In genomic region chr3:50515565-50516047, GRCh38 we compare ENCODE assay signal across 9 cellular contexts. TPM values are rescaled to one million over a fixed set of nuclear protein-coding genes. Genes with fewer than 3 reads are reported as not detected.
DNase-seq lines count a peak whose midpoint lies in the region; ATAC-seq, FAIRE-seq and TF ChIP-seq lines count a peak whose summit lies in the region.
"Had no signal": no experiment of that assay in that cellular context is flagged by ENCODE, and none has a peak within 500 bp of the region (broad histone marks: within the 10 kb centered on the region; RNA-seq: fewer than 3 reads in every experiment).

No MANE protein-coding gene starts in this region.

- no peak for TF ChIP-seq POLR2A in H1 (IDR thresholded peaks at IDR 0.05; ENCODE audit: control extremely low read depth in 1 of 2, low read depth in 2 of 2, low read length in 2 of 2)

- H3K27ac ChIP-seq in H1 (ENCODE audit: low read depth, low read length) (0 out of 2 replicates have a peak overlapping the region, but pooled peaks have one; percentile 6), RWPE1 (no peak overlapping the region)
- H3K27ac ChIP-seq in naive thymus-derived CD4-positive, alpha-beta T cell (ENCODE audit: low read depth, low read length) = no peak overlapping the region

- peak overlapping the region in 1 of 9 donors; percentile 17 for H3K27ac Mint-ChIP-seq in naive thymus-derived CD4-positive, alpha-beta T cell

- no peaks in the 10 kb centered on the region for H4K20me1 ChIP-seq in H1 (replicated peaks in 1 of 2; ENCODE audit: control insufficient read depth in 1 of 2, insufficient read depth in 2 of 2, low read length in 2 of 2)

- H3K36me3 ChIP-seq in H1 (ENCODE audit: control insufficient read depth in 2 of 4, insufficient read depth in 4 of 4, low read length in 3 of 4) = no peaks in the 10 kb centered on the region
- H3K36me3 ChIP-seq in naive thymus-derived CD4-positive, alpha-beta T cell (ENCODE audit: control insufficient read depth in 2 of 3, insufficient read depth in 3 of 3, low read length in 3 of 3) = no peaks in the 10 kb centered on the region

- H3K23me2 ChIP-seq in H1 (ENCODE audit: low read depth, low read length) = no peaks in the 10 kb centered on the region; the same call in none of the 2 replicates

- no peaks in the 10 kb centered on the region for H3K36me3 Mint-ChIP-seq in naive thymus-derived CD4-positive, alpha-beta T cell

- no peak overlapping the region for H3K14ac ChIP-seq in H1 (ENCODE audit: insufficient read length)

- H2BK5ac ChIP-seq in H1 (ENCODE audit: low read depth, low read length) = peak overlapping the region; percentile 82; the same call in 1 of the 2 replicates

- TF ChIP-seq RAD21 in H1 (IDR thresholded peaks at IDR 0.05 in 1 of 2, conservative IDR thresholded peaks at IDR 0.05 in 1 of 2; ENCODE audit: low read depth in 2 of 2, low read length in 2 of 2) = no peak

- H4K91ac ChIP-seq in H1 (replicated peaks; ENCODE audit: insufficient read length, low read length) = no peak overlapping the region

- no peak for TF ChIP-seq CTCF in H1 (IDR thresholded peaks at IDR 0.05; ENCODE audit: control extremely low read depth in 1 of 3, insufficient read depth in 1 of 3, low read depth in 1 of 3, low read length in 3 of 3)
- no peak for TF ChIP-seq CTCF in RWPE1 (conservative IDR thresholded peaks at IDR 0.05; ENCODE audit: low read depth)

- H3K9ac ChIP-seq in H1 (replicated peaks in 1 of 4; ENCODE audit: extremely low read depth in 1 of 4, low read depth in 3 of 4, low read length in 3 of 4) = no peak overlapping the region

- H2BK120ac ChIP-seq in H1 (replicated peaks; ENCODE audit: low read depth, low read length) = no peak overlapping the region

- H2BK12ac ChIP-seq in H1 (ENCODE audit: low read depth, low read length) = peak overlapping the region; percentile 86; the same call in 1 of the 2 replicates

- peaks cover 0 to 36% (median 4%) of the 10 kb centered on the region in 5 donors for H3K27me3 Mint-ChIP-seq in naive thymus-derived CD4-positive, alpha-beta T cell

- peak; percentile 60 for ATAC-seq in naive thymus-derived CD4-positive, alpha-beta T cell
- no peak for ATAC-seq in HG03159 (IDR thresholded peaks at IDR 0.05; ENCODE audit: unreplicated experiment)
- ATAC-seq: PC-3 had no signal

- H3K9me3 Mint-ChIP-seq in naive thymus-derived CD4-positive, alpha-beta T cell = peaks cover 0 to 4% (median 0%) of the 10 kb centered on the region in 11 donors

- peak overlapping the region in 1 of 4 experiments; percentile 49; a peak in 3 of 8 replicates for H3K4me3 ChIP-seq in H1 (ENCODE audit: extremely low read depth in 1 of 4, insufficient read depth in 2 of 4, low read depth in 3 of 4, low read length in 4 of 4)
- H3K4me3 ChIP-seq in naive thymus-derived CD4-positive, alpha-beta T cell (ENCODE audit: low read length) = no peak overlapping the region

- DNase-seq in CD1c-positive myeloid dendritic cell (ENCODE audit: extremely low spot score) = peak; percentile 56
- DNase-seq in NCI-H510A (lab: John Stamatoyannopoulos, UW) = peak; percentile 36
- DNase-seq in H1 (ENCODE audit: low read depth in 1 of 2, low spot score in 2 of 2) = peak in 1 of 2 experiments; percentile 70
- DNase-seq in naive thymus-derived CD4-positive, alpha-beta T cell = no peak
- DNase-seq in GF-D8 (lab: John Stamatoyannopoulos, UW) = no peak
- no peak for DNase-seq in RWPE1 (ENCODE audit: low spot score)
- DNase-seq in H4 (ENCODE audit: low spot score) = no peak
- DNase-seq: PC-3 had no signal

- H3K79me2 ChIP-seq in H1 (ENCODE audit: control insufficient read depth in 1 of 2, insufficient read depth in 2 of 2, low read length in 2 of 2) = no peaks in the 10 kb centered on the region

- no peak for TF ChIP-seq EP300 in H1 (IDR thresholded peaks at IDR 0.05; ENCODE audit: borderline replicate concordance in 1 of 2, low read depth in 2 of 2, low read length in 2 of 2)

- peak overlapping the region; percentile 10 for H3K18ac ChIP-seq in H1 (ENCODE audit: extremely low read depth, low read length)

- H3K4ac ChIP-seq in H1 (replicated peaks; ENCODE audit: insufficient read length, low read depth, low read length) = no peak overlapping the region

- peak overlapping the region; percentile 61 to 67 for H3K4me2 ChIP-seq in H1 (ENCODE audit: insufficient read depth in 1 of 2, low read depth in 2 of 2, low read length in 2 of 2)

- H3K27me3 ChIP-seq in H1 (replicated peaks in 1 of 4; ENCODE audit: control insufficient read depth in 3 of 4, extremely low read depth in 1 of 4, insufficient read depth in 3 of 4, low read length in 3 of 4) = no peaks in the 10 kb centered on the region; a peak in 1 of 7 replicates
- H3K27me3 ChIP-seq in naive thymus-derived CD4-positive, alpha-beta T cell (ENCODE audit: control insufficient read depth in 2 of 2, insufficient read depth in 2 of 2, low read length in 2 of 2) = no peaks in the 10 kb centered on the region

- peak overlapping the region; percentile 99 for H2BK20ac ChIP-seq in H1 (ENCODE audit: low read length)

- H4K5ac ChIP-seq in H1 (ENCODE audit: insufficient read length, low read depth, low read length) = peak overlapping the region; percentile 3

- no peak overlapping the region for H3K56ac ChIP-seq in H1 (replicated peaks; ENCODE audit: insufficient read length, low read depth, low read length)

- no peaks in the 10 kb centered on the region for H3K79me1 ChIP-seq in H1 (ENCODE audit: low read depth, low read length)

- no peak overlapping the region for H2AK5ac ChIP-seq in H1 (ENCODE audit: low read depth, low read length)

- intact Hi-C loops in naive thymus-derived CD4-positive, alpha-beta T cell (cut with micrococcal nuclease) = loop anchor here in 1 of 2 donors (5.0 kb wide), 1 partner anchor 37 kb away; no protein-coding TSS in a partner anchor

- H2AFZ ChIP-seq in H1 (ENCODE audit: low read length) = 0 out of 2 replicates have a peak overlapping the region, but pooled peaks have one; percentile 6

- POLR2A ChIA-PET in H1 (lab: Charles Lee; ENCODE audit: partially characterized antibody) (interaction anchor here (0.8 to 1.8 kb wide), 9 partner anchors 12 to 134 kb away, joined by 3 to 6 read pairs (median 3); partner anchors contain the start of genes CACNA2D2, CISH and HEMK1), RWPE1 (lab: Yijun Ruan, JAX; ENCODE audit: low non-redundant PET) (no interaction called here)
- POLR2A ChIA-PET in naive thymus-derived CD4-positive, alpha-beta T cell (lab: Charles Lee) = interaction anchor here (0.6 kb wide), 1 partner anchor 143 kb away, joined by 4 read pairs; no protein-coding TSS in a partner anchor

- FAIRE-seq in H1 (lab: Jason Lieb, UNC) = peak; percentile 36

- CTCF ChIA-PET in H1 (lab: Charles Lee; ENCODE audit: partially characterized antibody) (interaction anchor here (0.5 to 12.6 kb wide), 12 partner anchors 8 to 188 kb away, joined by 3 to 114 read pairs (median 4); partner anchors contain the start of genes C3orf18, CYB561D2 and TUSC2), RWPE1 (lab: Yijun Ruan, JAX) (no interaction called here)
- CTCF ChIA-PET in naive thymus-derived CD4-positive, alpha-beta T cell (lab: Charles Lee) = interaction anchor here (0.8 to 1.2 kb wide), 3 partner anchors 13 to 98 kb away, joined by 3 read pairs; no protein-coding TSS in a partner anchor

- H3K9me3 ChIP-seq in H1 (ENCODE audit: insufficient read depth in 2 of 2, low read depth in 1 of 2, low read length in 1 of 2) = no peaks in the 10 kb centered on the region
- H3K9me3 ChIP-seq in naive thymus-derived CD4-positive, alpha-beta T cell (ENCODE audit: control insufficient read depth in 2 of 3, low read length in 3 of 3) = no peaks in the 10 kb centered on the region

- H3K4me1 ChIP-seq in H1 (replicated peaks in 1 of 4; ENCODE audit: control insufficient read depth in 3 of 4, insufficient read depth in 4 of 4, low read length in 3 of 4) = peaks cover 0 to 37% (median 25%) of the 10 kb centered on the region in 4 experiments; a peak in 6 of 7 replicates
- peaks cover 0 to 3% of the 10 kb centered on the region in 2 donors for H3K4me1 ChIP-seq in naive thymus-derived CD4-positive, alpha-beta T cell (ENCODE audit: control insufficient read depth in 2 of 2, insufficient read depth in 2 of 2, low read length in 2 of 2)

- no peak overlapping the region for H3K23ac ChIP-seq in H1 (ENCODE audit: insufficient read length)

- H2BK15ac ChIP-seq in H1 (ENCODE audit: low read length) = peak overlapping the region; percentile 72

- no peak overlapping the region for H4K8ac ChIP-seq in H1 (ENCODE audit: extremely low read depth, insufficient read depth, low read length)

- peak overlapping the region in 2 of 10 donors; percentile 9 to 25 for H3K4me3 Mint-ChIP-seq in naive thymus-derived CD4-positive, alpha-beta T cell

- H3K4me1 Mint-ChIP-seq in naive thymus-derived CD4-positive, alpha-beta T cell = peaks cover 5 to 15% (median 10%) of the 10 kb centered on the region in 7 donors

- WGBS in H1 (ENCODE audit: extremely low coverage in 1 of 2, insufficient coverage in 1 of 2, insufficient read length in 1 of 2, insufficient replicate concordance in 2 of 2, low coverage in 1 of 2, low lambda C conversion rate in 2 of 2, missing lambda C conversion rate in 1 of 2), 2 experiments = 12% methylated on average over 13 of the region's 13 CpGs; no CpG with 5 or more reads in 1 of the 2 experiments

RNA-seq across cellular contexts. Expression of gene CACNA2D2, which starts 12.2 kb away (rescaled TPM):
- total RNA-seq in H1 (2021; fragmentation: NEBNext Ultra II Directional; extraction: Animal tissue kit (Norgen Biotek cat#: 25700)) = 14.0 and 14.1 TPM in 2 replicates
- polyA plus RNA-seq in H1 (2011; rRNA removed) = 24.9 and 25.0 TPM in 2 replicates
- 14.3 TPM for polyA plus RNA-seq in H1 (2011; cell fraction: cytosol; rRNA removed)
- polyA plus RNA-seq in H1 (2011; cell fraction: nucleus; rRNA removed) = 43.9 TPM
- polyA plus RNA-seq in H1 (2012, experiment 1 of 2) = 16.0 to 28.5 TPM (median 22.8 TPM) in 4 replicates
- 13.3 TPM for polyA plus RNA-seq in H1 (2012, experiment 2 of 2)
- polyA plus RNA-seq in H1 (2013, experiment 1 of 2) = 16.1 TPM
- 13.8 TPM for polyA plus RNA-seq in H1 (2013, experiment 2 of 2)
- 16.8 and 18.9 TPM in 2 replicates for polyA minus RNA-seq in H1 (2011; rRNA and poly(A)+ RNA removed)
- 14.2 TPM for polyA minus RNA-seq in H1 (2011; cell fraction: cytosol; rRNA and poly(A)+ RNA removed)
- polyA minus RNA-seq in H1 (2011; cell fraction: nucleus; rRNA and poly(A)+ RNA removed) = 9.4 TPM
- total RNA-seq in naive thymus-derived CD4-positive, alpha-beta T cell = 1 to 10 TPM in 4 of 5 experiments, under 1 TPM in 1; 0.97 to 6.2 (median 2.5) TPM
- under 1 TPM; 0.32 to 0.38 TPM for polyA plus RNA-seq in naive thymus-derived CD4-positive, alpha-beta T cell
- total RNA-seq in H4 (2014; rRNA removed; shearing (Covaris generic)) = 0.04 TPM in 1 of 2 replicates, not detected in the other

RNA-seq across cellular contexts. Expression of gene C3orf18, which starts 51.9 kb away (rescaled TPM):
- total RNA-seq in H1 (2021; fragmentation: NEBNext Ultra II Directional; extraction: Animal tissue kit (Norgen Biotek cat#: 25700)) = 7.5 and 8.2 TPM in 2 replicates
- polyA plus RNA-seq in H1 (2011; rRNA removed) = 15.0 and 21.9 TPM in 2 replicates
- polyA plus RNA-seq in H1 (2011; cell fraction: cytosol; rRNA removed) = 15.7 TPM
- polyA plus RNA-seq in H1 (2011; cell fraction: nucleus; rRNA removed) = 25.8 TPM
- polyA plus RNA-seq in H1 (2012, experiment 1 of 2) = 7.4 to 15.9 TPM (median 11.4 TPM) in 4 replicates
- polyA plus RNA-seq in H1 (2012, experiment 2 of 2) = 6.3 TPM
- polyA plus RNA-seq in H1 (2013, experiment 1 of 2) = 4.8 TPM
- 3.9 TPM for polyA plus RNA-seq in H1 (2013, experiment 2 of 2)
- 12.0 and 13.5 TPM in 2 replicates for polyA minus RNA-seq in H1 (2011; rRNA and poly(A)+ RNA removed)
- 5.3 TPM for polyA minus RNA-seq in H1 (2011; cell fraction: cytosol; rRNA and poly(A)+ RNA removed)
- polyA minus RNA-seq in H1 (2011; cell fraction: nucleus; rRNA and poly(A)+ RNA removed) = 5.2 TPM
- total RNA-seq in naive thymus-derived CD4-positive, alpha-beta T cell = 10 to 100 TPM; 11.1 to 67.5 (median 16.4) TPM
- 10 to 100 TPM; 12.8 to 17.4 TPM for polyA plus RNA-seq in naive thymus-derived CD4-positive, alpha-beta T cell
- 0.41 and 0.68 TPM in 2 replicates for total RNA-seq in H4 (2014; rRNA removed; shearing (Covaris generic))

RNA-seq across cellular contexts. Expression of gene HEMK1, which starts 53.7 kb away (rescaled TPM):
- total RNA-seq in H1 (2021; fragmentation: NEBNext Ultra II Directional; extraction: Animal tissue kit (Norgen Biotek cat#: 25700)) = 9.6 and 9.7 TPM in 2 replicates
- 10.6 and 13.4 TPM in 2 replicates for polyA plus RNA-seq in H1 (2011; rRNA removed)
- polyA plus RNA-seq in H1 (2011; cell fraction: cytosol; rRNA removed) = 13.2 TPM
- 26.4 TPM for polyA plus RNA-seq in H1 (2011; cell fraction: nucleus; rRNA removed)
- 7.1 to 12.4 TPM (median 9.2 TPM) in 4 replicates for polyA plus RNA-seq in H1 (2012, experiment 1 of 2)
- polyA plus RNA-seq in H1 (2012, experiment 2 of 2) = 10.5 TPM
- 9.5 TPM for polyA plus RNA-seq in H1 (2013, experiment 1 of 2)
- 8.7 TPM for polyA plus RNA-seq in H1 (2013, experiment 2 of 2)
- 8.1 and 9.2 TPM in 2 replicates for polyA minus RNA-seq in H1 (2011; rRNA and poly(A)+ RNA removed)
- polyA minus RNA-seq in H1 (2011; cell fraction: cytosol; rRNA and poly(A)+ RNA removed) = 3.8 TPM
- 18.3 TPM for polyA minus RNA-seq in H1 (2011; cell fraction: nucleus; rRNA and poly(A)+ RNA removed)
- total RNA-seq in naive thymus-derived CD4-positive, alpha-beta T cell = 10 to 100 TPM; 32.1 to 71.1 (median 66.1) TPM
- 10 to 100 TPM; 35.2 to 35.3 TPM for polyA plus RNA-seq in naive thymus-derived CD4-positive, alpha-beta T cell
- total RNA-seq in H4 (2014; rRNA removed; shearing (Covaris generic)) = 5.6 and 7.3 TPM in 2 replicates

Comparison
In these comparisons a context has a peak if more than half of its experiments do, and no peak if none do; other contexts are left out.
1. DNase-seq: peak in CD1c-positive myeloid dendritic cell (single experiment) and NCI-H510A (single experiment); none in naive thymus-derived CD4-positive, alpha-beta T cell (0 of 9), GF-D8 (single experiment), RWPE1 (single experiment) and H4 (single experiment).